5 cellular contexts compared by ENCODE assay signal in the genomic region with DNA sequence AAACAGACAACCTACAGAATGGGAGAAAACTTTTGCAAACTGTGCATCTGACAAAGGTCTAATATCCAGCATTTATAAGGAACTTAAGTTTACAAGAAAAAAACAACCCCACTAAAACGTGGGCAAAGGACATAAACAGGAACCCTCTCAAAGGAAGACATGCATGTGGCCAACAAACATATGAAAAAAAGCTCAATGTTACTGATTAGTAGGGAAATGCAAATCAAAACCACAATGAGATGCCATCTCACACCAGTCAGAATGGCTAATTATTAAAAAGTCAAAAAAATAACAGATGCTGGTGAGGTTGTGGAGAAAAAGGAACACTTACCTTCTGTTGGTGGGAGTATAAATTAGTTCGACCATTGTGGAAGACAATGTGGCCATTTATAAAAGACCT.
DNase-seq lines count a peak whose midpoint lies in the region; ATAC-seq lines count a peak whose summit lies in the region.

No MANE protein-coding gene starts in this region.

- DNase-seq in renal cortical epithelial cell (ENCODE audit: low read depth) = peak; percentile 70

- ATAC-seq in GM18861 (IDR thresholded peaks at IDR 0.05; ENCODE audit: unreplicated experiment) (peak; percentile 56), GM18907 (IDR thresholded peaks at IDR 0.05; ENCODE audit: unreplicated experiment) (peak; percentile 54), GM19452 (IDR thresholded peaks at IDR 0.05; ENCODE audit: unreplicated experiment) (peak; percentile 43), HG03354 (IDR thresholded peaks at IDR 0.05; ENCODE audit: poor library complexity, severe bottlenecking, unreplicated experiment) (peak; percentile 49)

Comparison
In these comparisons a context has a peak if more than half of its experiments do, and no peak if none do; other contexts are left out.
1. Peak in every context shown above with its lines: DNase-seq and ATAC-seq.